ENCODE assay signal across 31 cellular contexts in genomic region chr6:37549186-37549957, GRCh38. TPM values are rescaled to one million over a fixed set of nuclear protein-coding genes. Genes with fewer than 3 reads are reported as not detected.
A peak's percentile ranks its signal among the peaks of the same experiment; 100 is the strongest.
DNase-seq lines count a peak whose midpoint lies in the region; ATAC-seq and TF ChIP-seq lines count a peak whose summit lies in the region.
"Had no signal": no experiment of that assay in that cellular context is flagged by ENCODE, and none has a peak within 500 bp of the region (broad histone marks: within the 10 kb centered on the region; RNA-seq: fewer than 3 reads in every experiment).

No MANE protein-coding gene starts in this region.

- H3K27me3 Mint-ChIP-seq in activated CD8-positive, alpha-beta T cell treated with anti-CD3 and anti-CD28 coated beads, Interleukin-2, amount 10 ng/mL, durations not matched to agents 7 days and 5 days (ENCODE audit: low read depth), result peaks cover 2% of the 10 kb centered on the region
- H3K27me3 Mint-ChIP-seq in activated CD8-positive, alpha-beta T cell treated with anti-CD3 and anti-CD28 coated beads for 36 hours, result no peaks in the 10 kb centered on the region
- H3K27me3 Mint-ChIP-seq in effector memory CD8-positive, alpha-beta T cell, result no peaks in the 10 kb centered on the region
- no peaks in the 10 kb centered on the region for H3K27me3 Mint-ChIP-seq in Caco-2 (ENCODE audit: insufficient read depth, unreplicated experiment)
- H3K27me3 Mint-ChIP-seq: activated CD8-positive, alpha-beta memory T cell treated with anti-CD3 and anti-CD28 coated beads, Interleukin-2, amount 10 ng/mL, durations not matched to agents 7 days and 5 days; activated naive CD8-positive, alpha-beta T cell treated with anti-CD3 and anti-CD28 coated beads, Interleukin-2, amount 10 ng/mL, durations not matched to agents 7 days and 5 days had no signal

- H3K27me3 ChIP-seq in OCI-LY3 (ENCODE audit: low read depth, low read length) (no peaks in the 10 kb centered on the region), Caco-2 (replicated peaks; ENCODE audit: control insufficient read depth, insufficient read depth, low read length) (no peaks in the 10 kb centered on the region)
- H3K27me3 ChIP-seq: colonic mucosa, testis had no signal

- no peaks in the 10 kb centered on the region for H3K9me3 ChIP-seq in OCI-LY3 (ENCODE audit: insufficient read depth, low read length)
- no peaks in the 10 kb centered on the region for H3K9me3 ChIP-seq in Caco-2
- H3K9me3 ChIP-seq: colonic mucosa, SJCRH30, testis had no signal

- no peaks in the 10 kb centered on the region for H3K79me2 ChIP-seq in OCI-LY3 (ENCODE audit: low read length)
- H3K79me2 ChIP-seq: parathyroid adenoma had no signal

- H3K4me3 Mint-ChIP-seq in activated CD8-positive, alpha-beta T cell treated with anti-CD3 and anti-CD28 coated beads, Interleukin-2, amount 10 ng/mL, durations not matched to agents 7 days and 5 days, result no peak overlapping the region
- H3K4me3 Mint-ChIP-seq in activated CD8-positive, alpha-beta T cell treated with anti-CD3 and anti-CD28 coated beads for 36 hours, result no peak overlapping the region
- no peak overlapping the region for H3K4me3 Mint-ChIP-seq in effector memory CD8-positive, alpha-beta T cell
- H3K4me3 Mint-ChIP-seq in Caco-2 (ENCODE audit: unreplicated experiment), result no peak overlapping the region
- H3K4me3 Mint-ChIP-seq: activated CD8-positive, alpha-beta memory T cell treated with anti-CD3 and anti-CD28 coated beads, Interleukin-2, amount 10 ng/mL, durations not matched to agents 7 days and 5 days; activated naive CD8-positive, alpha-beta T cell treated with anti-CD3 and anti-CD28 coated beads, Interleukin-2, amount 10 ng/mL, durations not matched to agents 7 days and 5 days; activated T-cell treated with anti-CD3 and anti-CD28 coated beads, Interleukin-2, amount 50 U/mL, for 4 hours; neural crest cell; stimulated activated naive CD8-positive, alpha-beta T cell treated with anti-CD3 and anti-CD28 coated beads, Interleukin-15, Interleukin-2, amounts not matched to agents 100 ng/mL and 50 ng/mL, for 24 hours; WTC11 had no signal

- peak overlapping the region; percentile 83 for H3K27ac ChIP-seq in OCI-LY3 (ENCODE audit: low read length)
- H3K27ac ChIP-seq: colonic mucosa, parathyroid adenoma, SJCRH30, skin epidermis, testis had no signal

- peak overlapping the region; percentile 70 for H3K4me2 ChIP-seq in OCI-LY3 (ENCODE audit: low read length)

- no TSS peak for BruUV-seq in Caco-2 (replicated peaks; lab: Mats Ljungman, UMichigan)

- H4K20me1 ChIP-seq in OCI-LY3 (ENCODE audit: insufficient read depth, low read length), result no peaks in the 10 kb centered on the region

- peak overlapping the region; percentile 70 for H2AFZ ChIP-seq in OCI-LY3 (ENCODE audit: low read depth, low read length)
- H2AFZ ChIP-seq: parathyroid adenoma had no signal

- peak overlapping the region; percentile 61 for H3K9ac ChIP-seq in OCI-LY3 (ENCODE audit: low read length)
- H3K9ac ChIP-seq: parathyroid adenoma had no signal

- TF ChIP-seq CTCF in activated CD8-positive, alpha-beta T cell treated with anti-CD3 and anti-CD28 coated beads for 36 hours (IDR thresholded peaks at IDR 0.05), result no peak
- no peak for TF ChIP-seq CTCF in OCI-LY3 (IDR thresholded peaks at IDR 0.05; ENCODE audit: low read depth, low read length)
- TF ChIP-seq CTCF in Caco-2 (IDR thresholded peaks at IDR 0.05; ENCODE audit: insufficient read depth in 1 of 2, low read depth in 1 of 2, low read length in 1 of 2, severe bottlenecking in 1 of 2, unreplicated experiment in 1 of 2), result no peak

- H3K27ac Mint-ChIP-seq in activated CD8-positive, alpha-beta T cell treated with anti-CD3 and anti-CD28 coated beads, Interleukin-2, amount 10 ng/mL, durations not matched to agents 7 days and 5 days, result peak overlapping the region; percentile 35
- no peak overlapping the region for H3K27ac Mint-ChIP-seq in activated CD8-positive, alpha-beta T cell treated with anti-CD3 and anti-CD28 coated beads for 36 hours
- H3K27ac Mint-ChIP-seq in effector memory CD8-positive, alpha-beta T cell, result peak overlapping the region; percentile 76 to 85
- no peak overlapping the region for H3K27ac Mint-ChIP-seq in Caco-2 (ENCODE audit: unreplicated experiment)
- H3K27ac Mint-ChIP-seq: activated naive CD8-positive, alpha-beta T cell treated with anti-CD3 and anti-CD28 coated beads, Interleukin-2, amount 10 ng/mL, durations not matched to agents 7 days and 5 days; stimulated activated naive CD8-positive, alpha-beta T cell treated with anti-CD3 and anti-CD28 coated beads, Interleukin-15, Interleukin-2, amounts not matched to agents 100 ng/mL and 50 ng/mL, for 24 hours; WTC11 had no signal

- H3K4me3 ChIP-seq in OCI-LY3 (ENCODE audit: low read length) (peak overlapping the region; percentile 44), Caco-2 (ENCODE audit: low read depth, low read length) (no peak overlapping the region)
- H3K4me3 ChIP-seq: colonic mucosa, SJCRH30, skin epidermis, testis had no signal

- intact Hi-C loops in activated CD8-positive, alpha-beta T cell treated with anti-CD3 and anti-CD28 coated beads for 36 hours (cut with micrococcal nuclease), result no loop called here
- intact Hi-C loops in Caco-2 (cut with micrococcal nuclease; ENCODE audit: unreplicated experiment), result no loop called here

- no peak for DNase-seq in activated CD8-positive, alpha-beta T cell treated with anti-CD3 and anti-CD28 coated beads, Interleukin-2, amount 10 ng/mL, durations not matched to agents 7 days and 5 days
- no peak for DNase-seq in activated CD8-positive, alpha-beta T cell treated with anti-CD3 and anti-CD28 coated beads for 36 hours
- DNase-seq in effector memory CD8-positive, alpha-beta T cell, result no peak
- DNase-seq in NCI-H526 treated with DMSO at 0.1 percent for 48 hours (lab: John Stamatoyannopoulos, UW) (no peak), Caco-2 (no peak), NCI-H446 (lab: John Stamatoyannopoulos, UW) (no peak), RKO (ENCODE audit: low spot score) (no peak)
- DNase-seq: activated CD4-positive, alpha-beta T cell treated with anti-CD3 and anti-CD28 coated beads, Interleukin-2, amount 50 U/mL, for 1 hour; activated CD8-positive, alpha-beta memory T cell treated with anti-CD3 and anti-CD28 coated beads, Interleukin-2, amount 10 ng/mL, durations not matched to agents 7 days and 5 days; activated gamma-delta T cell treated with Interleukin-2 at 50 U/mL for 16 hours; activated naive CD8-positive, alpha-beta T cell treated with anti-CD3 and anti-CD28 coated beads, Interleukin-2, amount 10 ng/mL, durations not matched to agents 7 days and 5 days; activated T-cell treated with anti-CD3 and anti-CD28 coated beads, Interleukin-2, amount 50 U/mL, for 4 hours; aorta; colonic mucosa; COR-L47; DMS53; effector CD4-positive, alpha-beta T cell; immature natural killer cell; left colon; NCI-H1092; NCI-H1694; NCI-H524; retina; SJCRH30; testis had no signal

- CTCF ChIA-PET in activated CD8-positive, alpha-beta T cell treated with anti-CD3 and anti-CD28 coated beads, Interleukin-2, amount 10 ng/mL, durations not matched to agents 7 days and 5 days (lab: Charles Lee), result no interaction called here
- CTCF ChIA-PET in activated CD8-positive, alpha-beta T cell treated with anti-CD3 and anti-CD28 coated beads for 36 hours (lab: Charles Lee), result interaction anchor here (1.0 kb wide), 1 partner anchor 65 kb away, joined by 3 read pairs; no protein-coding TSS in a partner anchor
- CTCF ChIA-PET in Caco-2 (lab: Charles Lee), result no interaction called here

- POLR2A ChIA-PET in activated CD8-positive, alpha-beta T cell treated with anti-CD3 and anti-CD28 coated beads, Interleukin-2, amount 10 ng/mL, durations not matched to agents 7 days and 5 days (lab: Charles Lee), result no interaction called here
- POLR2A ChIA-PET in activated CD8-positive, alpha-beta T cell treated with anti-CD3 and anti-CD28 coated beads for 36 hours (lab: Charles Lee), result interaction anchor here (1.1 to 1.8 kb wide), 2 partner anchors 10 to 12 kb away, joined by 4 to 5 read pairs; no protein-coding TSS in a partner anchor
- POLR2A ChIA-PET in Caco-2 (lab: Charles Lee), result no interaction called here

- H3K36me3 Mint-ChIP-seq in activated CD8-positive, alpha-beta T cell treated with anti-CD3 and anti-CD28 coated beads, Interleukin-2, amount 10 ng/mL, durations not matched to agents 7 days and 5 days (ENCODE audit: low read depth), result no peaks in the 10 kb centered on the region
- no peaks in the 10 kb centered on the region for H3K36me3 Mint-ChIP-seq in activated CD8-positive, alpha-beta T cell treated with anti-CD3 and anti-CD28 coated beads for 36 hours (ENCODE audit: low read depth)
- H3K36me3 Mint-ChIP-seq in effector memory CD8-positive, alpha-beta T cell (ENCODE audit: insufficient read depth), result peaks cover 4% of the 10 kb centered on the region
- H3K36me3 Mint-ChIP-seq in Caco-2 (ENCODE audit: insufficient read depth, unreplicated experiment), result no peaks in the 10 kb centered on the region
- H3K36me3 Mint-ChIP-seq: activated CD8-positive, alpha-beta memory T cell treated with anti-CD3 and anti-CD28 coated beads, Interleukin-2, amount 10 ng/mL, durations not matched to agents 7 days and 5 days; activated naive CD8-positive, alpha-beta T cell treated with anti-CD3 and anti-CD28 coated beads, Interleukin-2, amount 10 ng/mL, durations not matched to agents 7 days and 5 days; immature natural killer cell; WTC11 had no signal

- no peaks in the 10 kb centered on the region for H3K9me3 Mint-ChIP-seq in activated CD8-positive, alpha-beta T cell treated with anti-CD3 and anti-CD28 coated beads, Interleukin-2, amount 10 ng/mL, durations not matched to agents 7 days and 5 days (ENCODE audit: insufficient read depth)
- H3K9me3 Mint-ChIP-seq in activated CD8-positive, alpha-beta T cell treated with anti-CD3 and anti-CD28 coated beads for 36 hours, result no peaks in the 10 kb centered on the region
- H3K9me3 Mint-ChIP-seq in effector memory CD8-positive, alpha-beta T cell, result no peaks in the 10 kb centered on the region
- no peaks in the 10 kb centered on the region for H3K9me3 Mint-ChIP-seq in Caco-2 (ENCODE audit: unreplicated experiment)
- H3K9me3 Mint-ChIP-seq: activated naive CD8-positive, alpha-beta T cell treated with anti-CD3 and anti-CD28 coated beads, Interleukin-2, amount 10 ng/mL, durations not matched to agents 7 days and 5 days; activated T-cell treated with anti-CD3 and anti-CD28 coated beads, Interleukin-2, amount 50 U/mL, for 4 hours; immature natural killer cell; neural crest cell; stimulated activated naive CD8-positive, alpha-beta T cell treated with anti-CD3 and anti-CD28 coated beads, Interleukin-15, Interleukin-2, amounts not matched to agents 100 ng/mL and 50 ng/mL, for 24 hours; WTC11 had no signal

- peaks cover 33% of the 10 kb centered on the region for H3K4me1 Mint-ChIP-seq in activated CD8-positive, alpha-beta T cell treated with anti-CD3 and anti-CD28 coated beads, Interleukin-2, amount 10 ng/mL, durations not matched to agents 7 days and 5 days (ENCODE audit: low read depth)
- H3K4me1 Mint-ChIP-seq in activated CD8-positive, alpha-beta T cell treated with anti-CD3 and anti-CD28 coated beads for 36 hours (ENCODE audit: low read depth), result peaks cover 49% of the 10 kb centered on the region
- H3K4me1 Mint-ChIP-seq in effector memory CD8-positive, alpha-beta T cell (ENCODE audit: low read depth in 2 of 2), result peaks cover 43 to 49% of the 10 kb centered on the region in 2 donors
- peaks cover 7% of the 10 kb centered on the region for H3K4me1 Mint-ChIP-seq in Caco-2 (ENCODE audit: low read depth, unreplicated experiment)

- H3K4me1 ChIP-seq in OCI-LY3 (ENCODE audit: low read length) (peaks cover 77% of the 10 kb centered on the region), Caco-2 (peaks cover 25% of the 10 kb centered on the region)
- H3K4me1 ChIP-seq: colonic mucosa, parathyroid adenoma, testis had no signal

- no peak for ATAC-seq in activated CD8-positive, alpha-beta T cell treated with anti-CD3 and anti-CD28 coated beads, Interleukin-2, amount 10 ng/mL, durations not matched to agents 7 days and 5 days
- ATAC-seq in activated CD8-positive, alpha-beta T cell treated with anti-CD3 and anti-CD28 coated beads for 36 hours, result no peak
- no peak for ATAC-seq in effector memory CD8-positive, alpha-beta T cell (replicated peaks)
- ATAC-seq: activated CD8-positive, alpha-beta memory T cell treated with anti-CD3 and anti-CD28 coated beads, Interleukin-2, amount 10 ng/mL, durations not matched to agents 7 days and 5 days; activated T-cell treated with anti-CD3 and anti-CD28 coated beads, Interleukin-2, amount 50 U/mL, for 4 hours; left colon; WTC11 had no signal

- H3K36me3 ChIP-seq in OCI-LY3 (replicated peaks; ENCODE audit: low read depth, low read length) (no peaks in the 10 kb centered on the region), Caco-2 (ENCODE audit: control insufficient read depth, insufficient read depth, low read length) (no peaks in the 10 kb centered on the region)
- H3K36me3 ChIP-seq: colonic mucosa, SJCRH30 had no signal

RNA-seq across cellular contexts. Expression of gene CCDC167, which starts 49.7 kb away (rescaled TPM):
- total RNA-seq in activated CD8-positive, alpha-beta T cell treated with anti-CD3 and anti-CD28 coated beads, Interleukin-2, amount 10 ng/mL, durations not matched to agents 7 days and 5 days, result 10 to 100 TPM; 64.0 to 69.4 TPM
- 10 to 100 TPM; 63.7 to 68.1 TPM for total RNA-seq in activated CD8-positive, alpha-beta T cell treated with anti-CD3 and anti-CD28 coated beads for 36 hours
- 30.6 and 32.3 TPM in 2 replicates for total RNA-seq in Caco-2 (2022)

Comparison
In these comparisons a context has a peak if more than half of its experiments do, and no peak if none do; other contexts are left out.
1. H3K27ac Mint-ChIP-seq: peak in activated CD8-positive, alpha-beta T cell treated with anti-CD3 and anti-CD28 coated beads, Interleukin-2, amount 10 ng/mL, durations not matched to agents 7 days and 5 days (single experiment) and effector memory CD8-positive, alpha-beta T cell (2 of 2); none in activated CD8-positive, alpha-beta T cell treated with anti-CD3 and anti-CD28 coated beads for 36 hours (single experiment) and Caco-2 (single experiment).